ENCODE assay signal across 22 cellular contexts in the genomic region with DNA sequence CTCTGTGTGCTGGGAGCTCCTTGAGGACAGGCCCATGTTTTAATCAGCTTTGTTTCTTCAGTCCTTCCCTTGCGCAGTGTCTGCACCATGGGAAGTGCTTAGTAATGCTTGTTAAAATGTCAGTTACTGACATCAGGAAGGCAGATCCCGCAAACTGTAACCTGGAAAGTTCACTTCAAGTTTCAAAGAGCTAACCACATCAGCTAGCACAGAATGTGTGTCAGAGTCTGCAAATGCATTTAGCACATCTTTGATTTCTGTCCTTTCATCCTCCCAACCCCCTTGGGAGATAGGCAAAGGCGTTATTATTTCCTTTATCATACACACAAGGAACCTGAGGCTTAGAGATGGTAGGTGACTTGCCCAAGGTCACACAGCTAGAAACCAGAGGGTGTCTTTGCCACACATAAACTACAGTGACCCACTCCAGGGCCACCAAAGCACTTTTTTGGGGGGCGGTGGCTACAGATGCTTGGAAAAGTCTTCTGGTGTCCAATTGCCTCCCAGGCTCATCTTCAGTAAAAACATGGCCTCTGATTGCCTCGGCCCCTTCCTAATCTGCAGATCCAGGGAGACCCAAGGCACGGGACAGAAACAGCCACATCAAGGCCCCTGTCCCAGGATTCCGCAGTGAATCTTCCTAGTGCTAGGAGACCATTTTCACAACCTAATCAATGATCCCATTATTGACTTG.
DNase-seq lines count a peak whose midpoint lies in the region; ATAC-seq and TF ChIP-seq lines count a peak whose summit lies in the region.
"Had no signal": no experiment of that assay in that cellular context is flagged by ENCODE, and none has a peak within 500 bp of the region (broad histone marks: within the 10 kb centered on the region; RNA-seq: fewer than 3 reads in every experiment).

No MANE protein-coding gene starts in this region.

- peaks cover 1% of the 10 kb centered on the region for H3K27me3 Mint-ChIP-seq in activated T-helper 2 cell treated with anti-CD3 and anti-CD28 coated beads, Interferon-gamma antibody, Interleukin-2, Interleukin-4, amounts not matched to agents 10 μg/mL and 5 μg/mL and 100 μg/mL, durations not matched to agents 14 hours and 24 hours and 36 hours (ENCODE audit: low read depth)

- peak overlapping the region; percentile 67 for H3K4me2 ChIP-seq in BLaER1

- no peak for ATAC-seq in stimulated activated naive CD8-positive, alpha-beta T cell treated with anti-CD3 and anti-CD28 coated beads, Interleukin-15, Interleukin-2, amounts not matched to agents 100 U/mL and 50 U/mL, for 24 hours

- H3K9me3 ChIP-seq in BLaER1 (peaks cover 71% of the 10 kb centered on the region), KOPT-K1 (ENCODE audit: insufficient read depth, low read length, poor library complexity, severe bottlenecking) (peaks cover 13% of the 10 kb centered on the region)
- H3K9me3 ChIP-seq: BE2C, Peyer's patch had no signal

- H3K4me1 Mint-ChIP-seq in activated T-helper 2 cell treated with anti-CD3 and anti-CD28 coated beads, Interferon-gamma antibody, Interleukin-2, Interleukin-4, amounts not matched to agents 10 μg/mL and 5 μg/mL and 100 μg/mL, durations not matched to agents 14 hours and 24 hours and 36 hours (ENCODE audit: low read depth): no peaks in the 10 kb centered on the region

- H3K4me1 ChIP-seq in BLaER1: peaks cover 94% of the 10 kb centered on the region
- H3K4me1 ChIP-seq: BE2C, Peyer's patch had no signal

- no peaks in the 10 kb centered on the region for H4K20me1 ChIP-seq in BLaER1

- H3K36me3 Mint-ChIP-seq in activated T-helper 2 cell treated with anti-CD3 and anti-CD28 coated beads, Interferon-gamma antibody, Interleukin-2, Interleukin-4, amounts not matched to agents 10 μg/mL and 5 μg/mL and 100 μg/mL, durations not matched to agents 14 hours and 24 hours and 36 hours (ENCODE audit: low read depth): no peaks in the 10 kb centered on the region

- H3K27ac ChIP-seq in BLaER1: peak overlapping the region; percentile 81
- H3K27ac ChIP-seq in KOPT-K1 (ENCODE audit: low read depth, low read length, poor library complexity, severe bottlenecking): peak overlapping the region; percentile 16
- H3K27ac ChIP-seq: Peyer's patch had no signal

- POLR2A ChIA-PET in GM10248 (lab: Yijun Ruan, JAX): no interaction called here

- DNase-seq in GM10248 (ENCODE audit: extremely low spot score) (peak; percentile 5), islet precursor cell (peak; percentile 43), cerebellar nuclear complex (lab: John Stamatoyannopoulos, UW) (no peak)
- DNase-seq in activated T-helper 2 cell treated with anti-CD3 and anti-CD28 coated beads, Interferon-gamma antibody, Interleukin-2, Interleukin-4, amounts not matched to agents 10 μg/mL and 5 μg/mL and 100 μg/mL, durations not matched to agents 14 hours and 24 hours and 36 hours (ENCODE audit: low spot score): no peak
- DNase-seq in stimulated activated naive CD8-positive, alpha-beta T cell treated with anti-CD3 and anti-CD28 coated beads, Interleukin-15, Interleukin-2, amounts not matched to agents 100 U/mL and 50 U/mL, for 24 hours: no peak
- DNase-seq: BE2C; CD4-positive, alpha-beta T cell; COR-L47; DMS79; IMR-90; Karpas-422; NCI-H1092; NCI-H1436; NCI-H187 treated with DMSO at 0.1 percent for 48 hours; NCI-H2227 treated with DMSO at 0.1 percent for 48 hours; NCI-H510A; NCI-H748 treated with DMSO at 0.1 percent for 48 hours; NK-92 treated with Interleukin-12 subunit alpha and Interleukin-12 subunit beta, amount 100 ng/mL, for 24 hours; Peyer's patch; T-helper 1 cell had no signal

- H3K4me3 Mint-ChIP-seq in activated T-helper 2 cell treated with anti-CD3 and anti-CD28 coated beads, Interferon-gamma antibody, Interleukin-2, Interleukin-4, amounts not matched to agents 10 μg/mL and 5 μg/mL and 100 μg/mL, durations not matched to agents 14 hours and 24 hours and 36 hours (ENCODE audit: low read depth): no peak overlapping the region
- H3K4me3 Mint-ChIP-seq: CD4-positive, alpha-beta T cell had no signal

- H3K27ac Mint-ChIP-seq in activated T-helper 2 cell treated with anti-CD3 and anti-CD28 coated beads, Interferon-gamma antibody, Interleukin-2, Interleukin-4, amounts not matched to agents 10 μg/mL and 5 μg/mL and 100 μg/mL, durations not matched to agents 14 hours and 24 hours and 36 hours: no peak overlapping the region
- H3K27ac Mint-ChIP-seq: CD4-positive, alpha-beta T cell had no signal

- peak overlapping the region; percentile 45 for H3K4me3 ChIP-seq in BLaER1
- H3K4me3 ChIP-seq: Peyer's patch had no signal

- intact Hi-C loops in activated T-helper 2 cell treated with anti-CD3 and anti-CD28 coated beads, Interferon-gamma antibody, Interleukin-2, Interleukin-4, amounts not matched to agents 10 μg/mL and 5 μg/mL and 100 μg/mL, durations not matched to agents 14 hours and 24 hours and 36 hours (cut with micrococcal nuclease): no loop called here

- H3K9me3 Mint-ChIP-seq in activated T-helper 2 cell treated with anti-CD3 and anti-CD28 coated beads, Interferon-gamma antibody, Interleukin-2, Interleukin-4, amounts not matched to agents 10 μg/mL and 5 μg/mL and 100 μg/mL, durations not matched to agents 14 hours and 24 hours and 36 hours: no peaks in the 10 kb centered on the region

- no peak for TF ChIP-seq CTCF in GM10248 (IDR thresholded peaks at IDR 0.05; ENCODE audit: control extremely low read depth, extremely low read depth, low read depth, missing control alignments)

- no peaks in the 10 kb centered on the region for H3K27me3 ChIP-seq in BLaER1
- H3K27me3 ChIP-seq: Peyer's patch had no signal

- no peak overlapping the region; the same call in 1 of the 2 replicates for H3K9ac ChIP-seq in BLaER1

- CTCF ChIA-PET in GM10248 (lab: Yijun Ruan, JAX): interaction anchor here (0.8 to 1.8 kb wide), 7 partner anchors 8 to 507 kb away, joined by 3 to 6 read pairs (median 3); no protein-coding TSS in a partner anchor

- H3K36me3 ChIP-seq in BLaER1 (peaks cover 39% of the 10 kb centered on the region), KOPT-K1 (ENCODE audit: insufficient read depth, low read length) (no peaks in the 10 kb centered on the region)
- H3K36me3 ChIP-seq: BE2C, Peyer's patch had no signal

Comparison
In these comparisons a context has a peak if more than half of its experiments do, and no peak if none do; other contexts are left out.
1. DNase-seq: peak in GM10248 (single experiment) and islet precursor cell (single experiment); none in activated T-helper 2 cell treated with anti-CD3 and anti-CD28 coated beads, Interferon-gamma antibody, Interleukin-2, Interleukin-4, amounts not matched to agents 10 μg/mL and 5 μg/mL and 100 μg/mL, durations not matched to agents 14 hours and 24 hours and 36 hours (single experiment), cerebellar nuclear complex (0 of 2) and stimulated activated naive CD8-positive, alpha-beta T cell treated with anti-CD3 and anti-CD28 coated beads, Interleukin-15, Interleukin-2, amounts not matched to agents 100 U/mL and 50 U/mL, for 24 hours (single experiment).